Comparison of ENCODE assay signal across 3 cellular contexts in genomic region chr3:196804775-196805174, GRCh38.
TF ChIP-seq lines count a peak whose summit lies in the region.

No MANE protein-coding gene starts in this region.

TF ChIP-seq in HepG2, 621 proteins besides CTCF, POLR2A, EP300 and RAD21:
- TF ChIP-seq MLX (CRISPR knock-in tag; IDR thresholded peaks at IDR 0.05) = no peak
- peak; percentile 6 to 70; a peak in 2 of 4 replicates for TF ChIP-seq MAFK (conservative IDR thresholded peaks at IDR 0.05 in 1 of 2, IDR thresholded peaks at IDR 0.05 in 1 of 2; ENCODE audit: low read length in 2 of 2)

TF ChIP-seq in IMR-90, 13 proteins besides CTCF, POLR2A, EP300 and RAD21:
- TF ChIP-seq CEBPB (IDR thresholded peaks at IDR 0.05; ENCODE audit: low read depth, low read length) (no peak), MAFK (IDR thresholded peaks at IDR 0.05; ENCODE audit: low read depth, low read length) (peak; percentile 46)

TF ChIP-seq in K562, 482 proteins besides CTCF, POLR2A, EP300 and RAD21:
- no peak for TF ChIP-seq TEAD4 (IDR thresholded peaks at IDR 0.05; ENCODE audit: low read length)
- no peak for TF ChIP-seq TEAD4 (CRISPR knock-in tag; IDR thresholded peaks at IDR 0.05; ENCODE audit: borderline replicate concordance)
- no peak for TF ChIP-seq ATF3 (IDR thresholded peaks at IDR 0.05)
- no peak for TF ChIP-seq ATF3 (CRISPR knock-in tag; conservative IDR thresholded peaks at IDR 0.05)
- TF ChIP-seq MTA3 (IDR thresholded peaks at IDR 0.05; ENCODE audit: borderline replicate concordance) = no peak
- no peak for TF ChIP-seq FOXJ3 (CRISPR knock-in tag; IDR thresholded peaks at IDR 0.05)
- TF ChIP-seq MGA (IDR thresholded peaks at IDR 0.05) = no peak
- peak; percentile 25; the same call in 1 of the 2 replicates for TF ChIP-seq MAFK (IDR thresholded peaks at IDR 0.05; ENCODE audit: low read length)
- no peak for TF ChIP-seq ELF4 (CRISPR knock-in tag; IDR thresholded peaks at IDR 0.05)
- TF ChIP-seq, protein P1, sequence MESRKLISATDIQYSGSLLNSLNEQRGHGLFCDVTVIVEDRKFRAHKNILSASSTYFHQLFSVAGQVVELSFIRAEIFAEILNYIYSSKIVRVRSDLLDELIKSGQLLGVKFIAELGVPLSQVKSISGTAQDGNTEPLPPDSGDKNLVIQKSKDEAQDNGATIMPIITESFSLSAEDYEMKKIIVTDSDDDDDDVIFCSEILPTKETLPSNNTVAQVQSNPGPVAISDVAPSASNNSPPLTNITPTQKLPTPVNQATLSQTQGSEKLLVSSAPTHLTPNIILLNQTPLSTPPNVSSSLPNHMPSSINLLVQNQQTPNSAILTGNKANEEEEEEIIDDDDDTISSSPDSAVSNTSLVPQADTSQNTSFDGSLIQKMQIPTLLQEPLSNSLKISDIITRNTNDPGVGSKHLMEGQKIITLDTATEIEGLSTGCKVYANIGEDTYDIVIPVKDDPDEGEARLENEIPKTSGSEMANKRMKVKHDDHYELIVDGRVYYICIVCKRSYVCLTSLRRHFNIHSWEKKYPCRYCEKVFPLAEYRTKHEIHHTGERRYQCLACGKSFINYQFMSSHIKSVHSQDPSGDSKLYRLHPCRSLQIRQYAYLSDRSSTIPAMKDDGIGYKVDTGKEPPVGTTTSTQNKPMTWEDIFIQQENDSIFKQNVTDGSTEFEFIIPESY (CRISPR knock-in tag; IDR thresholded peaks at IDR 0.05) = no peak
- no peak for TF ChIP-seq HNRNPL (IDR thresholded peaks at IDR 0.05; ENCODE audit: low read depth, low read length)
- 0 out of 2 replicates have a peak, but pooled peaks have one; percentile 31 for TF ChIP-seq MAFF (IDR thresholded peaks at IDR 0.05; ENCODE audit: low read length)
- peak; percentile 77 for TF ChIP-seq ZNF316 (IDR thresholded peaks at IDR 0.05)
- peak; percentile 35; the same call in 1 of the 2 replicates for TF ChIP-seq C11orf30 (IDR thresholded peaks at IDR 0.05; ENCODE audit: low read depth)
- no peak for TF ChIP-seq GATA2 (CRISPR knock-in tag; IDR thresholded peaks at IDR 0.05)
- TF ChIP-seq BRCA1 (IDR thresholded peaks at IDR 0.05) = no peak
- TF ChIP-seq BRCA1 (CRISPR knock-in tag; IDR thresholded peaks at IDR 0.05) = no peak
- TF ChIP-seq ZNF143 (CRISPR knock-in tag; IDR thresholded peaks at IDR 0.05) = no peak
- TF ChIP-seq HDGF (IDR thresholded peaks at IDR 0.05) = no peak
- no peak for TF ChIP-seq NRF1 (conservative IDR thresholded peaks at IDR 0.05 in 1 of 2, IDR thresholded peaks at IDR 0.05 in 1 of 2)
- no peak for TF ChIP-seq SAFB2 (IDR thresholded peaks at IDR 0.05; ENCODE audit: borderline replicate concordance, low read depth, low read length, severe bottlenecking)
- TF ChIP-seq, protein P2, sequence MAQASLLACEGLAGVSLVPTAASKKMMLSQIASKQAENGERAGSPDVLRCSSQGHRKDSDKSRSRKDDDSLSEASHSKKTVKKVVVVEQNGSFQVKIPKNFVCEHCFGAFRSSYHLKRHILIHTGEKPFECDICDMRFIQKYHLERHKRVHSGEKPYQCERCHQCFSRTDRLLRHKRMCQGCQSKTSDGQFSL (CRISPR knock-in tag; IDR thresholded peaks at IDR 0.05) = no peak
- TF ChIP-seq, protein P2 (tag; IDR thresholded peaks at IDR 0.05) = no peak
- TF ChIP-seq FOXA3 (CRISPR knock-in tag; conservative IDR thresholded peaks at IDR 0.05 in 1 of 2, IDR thresholded peaks at IDR 0.05 in 1 of 2) = no peak
- TF ChIP-seq ZC3H8 (IDR thresholded peaks at IDR 0.05) = no peak
- no peak for TF ChIP-seq ZNF77 (CRISPR knock-in tag; IDR thresholded peaks at IDR 0.05)
- no peak for TF ChIP-seq SPI1 (IDR thresholded peaks at IDR 0.05; ENCODE audit: borderline replicate concordance, low read depth, low read length)
TF ChIP-seq in K562: peak in this region for 4.
